Comparison of ENCODE assay signal across 1 cellular context in the genomic region with DNA sequence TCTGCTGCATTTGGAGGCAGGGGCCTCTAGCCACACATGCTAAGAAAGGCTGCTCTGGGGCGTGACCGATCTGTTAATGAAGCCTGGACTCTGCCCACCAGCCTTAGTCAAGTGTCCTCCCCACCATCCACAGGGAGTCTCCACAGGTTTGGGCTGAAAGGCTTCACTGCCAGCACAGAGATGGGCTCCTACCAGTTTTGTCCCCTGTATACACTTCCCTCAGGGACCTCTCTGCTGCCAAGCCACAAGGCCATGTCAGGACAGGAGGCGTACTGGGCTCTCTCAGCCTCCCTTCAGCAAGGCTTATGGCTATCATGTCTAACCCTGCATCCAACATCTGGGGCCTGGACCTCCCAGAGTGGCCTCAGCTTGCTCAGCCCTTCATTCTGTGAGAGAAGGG.
TF ChIP-seq lines count a peak whose summit lies in the region.

No MANE protein-coding gene starts in this region.

TF ChIP-seq in H1, 55 proteins besides CTCF, POLR2A, EP300 and RAD21:
- TF ChIP-seq TEAD4 (IDR thresholded peaks at IDR 0.05; ENCODE audit: low read depth, low read length) (no peak), ZNF274 (IDR thresholded peaks at IDR 0.05; ENCODE audit: borderline replicate concordance, extremely low read depth, low read length) (no peak)
TF ChIP-seq in H1: peak in this region for 0.
